16 cellular contexts compared by ENCODE assay signal in genomic region chr10:22374489-22375126, GRCh38. TPM values are rescaled to one million over a fixed set of nuclear protein-coding genes. Genes with fewer than 3 reads are reported as not detected.
"Had no signal": no experiment of that assay in that cellular context is flagged by ENCODE, and none has a peak within 500 bp of the region (broad histone marks: within the 10 kb centered on the region; RNA-seq: fewer than 3 reads in every experiment).

No MANE protein-coding gene starts in this region.

- H3K4me1 ChIP-seq: left ventricle myocardium inferior had no signal

- H3K79me2 ChIP-seq: hepatocyte had no signal

- ATAC-seq: activated CD4-positive, CD25-positive, alpha-beta regulatory T cell treated with anti-CD3 and anti-CD28 coated beads, Interleukin-2, amount 50 U/mL, for 24 hours; activated naive CD4-positive, alpha-beta T cell treated with anti-CD3 and anti-CD28 coated beads, Interleukin-2, amount 50 U/mL, for 72 hours; activated T-cell treated with anti-CD3 and anti-CD28 coated beads, Interleukin-2, amount 50 U/mL, for 4 hours; effector memory CD8-positive, alpha-beta T cell; stimulated activated naive CD8-positive, alpha-beta T cell treated with anti-CD3 and anti-CD28 coated beads, Interleukin-15, Interleukin-2, amounts not matched to agents 100 U/mL and 50 U/mL, for 24 hours had no signal

- H3K4me2 ChIP-seq: hepatocyte had no signal

- H3K9me3 ChIP-seq: left ventricle myocardium inferior had no signal

- H3K36me3 ChIP-seq: left ventricle myocardium inferior had no signal

- DNase-seq: activated CD4-positive, alpha-beta memory T cell treated with anti-CD3 and anti-CD28 coated beads for 36 hours; activated effector memory CD4-positive, alpha-beta T cell treated with anti-CD3 and anti-CD28 coated beads, Interleukin-2, amount 50 U/mL, for 16 hours; activated T-cell treated with anti-CD3 and anti-CD28 coated beads, Interleukin-2, amount 50 U/mL, for 4 hours; amniotic stem cell; effector memory CD8-positive, alpha-beta T cell; kidney; left ventricle myocardium inferior; mesenchymal stem cell; stimulated activated CD4-positive, alpha-beta T cell treated with anti-CD3 and anti-CD28 coated beads, Interleukin-12 subunit alpha, Interleukin-12 subunit beta, amount 100 ng/mL, for 4 hours; stimulated activated naive CD8-positive, alpha-beta T cell treated with anti-CD3 and anti-CD28 coated beads, Interleukin-15, Interleukin-2, amounts not matched to agents 100 U/mL and 50 U/mL, for 24 hours had no signal

- H3K4me3 ChIP-seq: hepatocyte, left ventricle myocardium inferior had no signal

- H3K27ac ChIP-seq: hepatocyte, left ventricle myocardium inferior had no signal

- H3K27me3 ChIP-seq: hepatocyte had no signal

- H2AFZ ChIP-seq: hepatocyte had no signal

RNA-seq across cellular contexts. Expression of gene SPAG6, which starts 29.3 kb away (rescaled TPM):
- total RNA-seq: activated T-cell treated with anti-CD3 and anti-CD28 coated beads, Interleukin-2, amount 50 U/mL, for 4 hours; epithelial cell of proximal tubule; left ventricle myocardium inferior; omental fat pad; pulmonary artery endothelial cell had no signal
